Comparison of ENCODE assay signal across 24 cellular contexts in genomic region chr2:35714883-35715282, GRCh38.
"Had no signal": no experiment of that assay in that cellular context is flagged by ENCODE, and none has a peak within 500 bp of the region (broad histone marks: within the 10 kb centered on the region; RNA-seq: fewer than 3 reads in every experiment).

No MANE protein-coding gene starts in this region.

- H3K4me3 Mint-ChIP-seq: activated CD8-positive, alpha-beta T cell treated with anti-CD3 and anti-CD28 coated beads for 36 hours; activated naive CD4-positive, alpha-beta T cell treated with anti-CD3 and anti-CD28 coated beads, Interleukin-2, amount 50 U/mL, for 24 hours; brain; T-helper 2 cell treated with Interferon-gamma antibody and Interleukin-4, amounts not matched to agents 5 μg/mL and 100 μg/mL, for 36 hours had no signal

- DNase-seq: activated CD4-positive, alpha-beta T cell treated with anti-CD3 and anti-CD28 coated beads for 4 hours; activated CD8-positive, alpha-beta memory T cell treated with anti-CD3 and anti-CD28 coated beads, Interleukin-2, amount 50 U/mL, for 48 hours; activated CD8-positive, alpha-beta T cell treated with anti-CD3 and anti-CD28 coated beads for 36 hours; activated T-cell treated with anti-CD3 and anti-CD28 coated beads, Interleukin-2, amount 50 U/mL, for 1 hour; aorta; MM.1S; NCI-H1105; NCI-H1436; NCI-H1694 treated with DMSO at 0.1 percent for 48 hours; NCI-H2029 treated with DMSO at 0.1 percent for 48 hours; NCI-H345; NCI-H510A; NCI-H526 treated with DMSO at 0.1 percent for 48 hours; NCI-H82; Peyer's patch; SHP77; SW 1271 had no signal

- H3K36me3 ChIP-seq: cardiac muscle cell, Peyer's patch, SJSA1 had no signal

- H3K36me3 Mint-ChIP-seq: activated naive CD4-positive, alpha-beta T cell treated with anti-CD3 and anti-CD28 coated beads, Interleukin-2, amount 50 U/mL, for 24 hours; brain had no signal

- H3K27ac ChIP-seq: cardiac muscle cell, Peyer's patch, SJSA1 had no signal

- H3K9me3 Mint-ChIP-seq: activated CD8-positive, alpha-beta T cell treated with anti-CD3 and anti-CD28 coated beads for 36 hours; T-helper 2 cell treated with Interferon-gamma antibody and Interleukin-4, amounts not matched to agents 5 μg/mL and 100 μg/mL, for 36 hours had no signal

- H3K27ac Mint-ChIP-seq: activated CD8-positive, alpha-beta T cell treated with anti-CD3 and anti-CD28 coated beads for 36 hours; activated naive CD4-positive, alpha-beta T cell treated with anti-CD3 and anti-CD28 coated beads, Interleukin-2, amount 50 U/mL, for 24 hours; brain; T-helper 2 cell treated with Interferon-gamma antibody and Interleukin-4, amounts not matched to agents 5 μg/mL and 100 μg/mL, for 36 hours had no signal

- H3K4me3 ChIP-seq: cardiac muscle cell, Peyer's patch, SJSA1 had no signal

- H3K9me3 ChIP-seq: Peyer's patch, SJSA1 had no signal

- H3K27me3 Mint-ChIP-seq: activated CD8-positive, alpha-beta T cell treated with anti-CD3 and anti-CD28 coated beads for 36 hours; brain had no signal

- ATAC-seq: activated CD4-positive, CD25-positive, alpha-beta regulatory T cell treated with anti-CD3 and anti-CD28 coated beads, Interleukin-2, amount 50 U/mL, for 24 hours; activated CD8-positive, alpha-beta T cell treated with anti-CD3 and anti-CD28 coated beads for 36 hours; SK-N-SH treated with all-trans-retinoic acid at 6 μM for 48 hours had no signal

- H3K4me1 ChIP-seq: Peyer's patch, SJSA1 had no signal

- H3K4me1 Mint-ChIP-seq: activated naive CD4-positive, alpha-beta T cell treated with anti-CD3 and anti-CD28 coated beads, Interleukin-2, amount 50 U/mL, for 24 hours; brain had no signal

- H3K27me3 ChIP-seq: cardiac muscle cell, Peyer's patch, SJSA1 had no signal
